ENCODE assay signal across 25 cellular contexts in the genomic region with DNA sequence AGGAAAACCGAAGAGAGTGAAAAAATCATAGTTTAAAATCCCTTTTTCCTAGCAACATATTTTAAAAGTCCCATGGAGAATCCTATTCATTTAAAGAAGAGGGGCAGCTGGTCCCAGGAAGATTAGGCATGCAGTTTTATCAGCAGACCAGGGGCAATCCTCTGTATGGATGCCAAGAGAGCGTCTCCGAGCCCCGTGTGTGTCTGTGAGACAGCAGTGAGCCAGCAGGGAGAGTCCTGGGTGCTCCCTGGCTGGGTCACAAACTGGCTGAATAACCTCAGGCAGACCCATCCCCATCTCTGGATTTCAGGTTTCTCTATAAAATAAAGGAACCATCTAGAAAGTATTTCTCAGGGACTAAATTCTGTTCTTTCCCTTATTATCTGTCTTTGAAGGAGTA.
"Had no signal": no experiment of that assay in that cellular context is flagged by ENCODE, and none has a peak within 500 bp of the region (broad histone marks: within the 10 kb centered on the region; RNA-seq: fewer than 3 reads in every experiment).

No MANE protein-coding gene starts in this region.

- H3K27me3 ChIP-seq: brain microvascular endothelial cell, colonic mucosa, esophagus squamous epithelium, gastroesophageal sphincter had no signal

- H3K4me3 Mint-ChIP-seq: activated CD4-positive, alpha-beta memory T cell treated with anti-CD3 and anti-CD28 coated beads, Interleukin-2, amount 10 ng/mL, durations not matched to agents 7 days and 5 days; activated CD4-positive, alpha-beta T cell treated with anti-CD3 and anti-CD28 coated beads, Interleukin-2, amount 10 ng/mL, durations not matched to agents 7 days and 5 days; activated naive CD8-positive, alpha-beta T cell; activated T-cell treated with anti-CD3 and anti-CD28 coated beads, Interleukin-2, amount 50 U/mL, for 24 hours; activated T-cell treated with anti-CD3 and anti-CD28 coated beads, Interleukin-2, amount 50 U/mL, for 72 hours had no signal

- H3K36me3 ChIP-seq: brain microvascular endothelial cell, colonic mucosa, esophagus squamous epithelium, gastroesophageal sphincter had no signal

- H3K27ac Mint-ChIP-seq: activated CD4-positive, alpha-beta memory T cell treated with anti-CD3 and anti-CD28 coated beads, Interleukin-2, amount 10 ng/mL, durations not matched to agents 7 days and 5 days; activated CD4-positive, alpha-beta T cell treated with anti-CD3 and anti-CD28 coated beads, Interleukin-2, amount 10 ng/mL, durations not matched to agents 7 days and 5 days; activated naive CD8-positive, alpha-beta T cell; activated T-cell treated with anti-CD3 and anti-CD28 coated beads, Interleukin-2, amount 50 U/mL, for 24 hours; activated T-cell treated with anti-CD3 and anti-CD28 coated beads, Interleukin-2, amount 50 U/mL, for 72 hours had no signal

- H3K27ac ChIP-seq: brain microvascular endothelial cell, colonic mucosa, epithelial cell of prostate, esophagus squamous epithelium, gastroesophageal sphincter had no signal

- H3K9me3 Mint-ChIP-seq: activated CD4-positive, alpha-beta memory T cell treated with anti-CD3 and anti-CD28 coated beads, Interleukin-2, amount 10 ng/mL, durations not matched to agents 7 days and 5 days had no signal

- DNase-seq: activated CD4-positive, alpha-beta memory T cell treated with anti-CD3 and anti-CD28 coated beads, Interleukin-2, amount 10 ng/mL, durations not matched to agents 7 days and 5 days; activated CD4-positive, alpha-beta T cell treated with anti-CD3 and anti-CD28 coated beads for 1 hour; activated CD4-positive, alpha-beta T cell treated with anti-CD3 and anti-CD28 coated beads for 4 hours; activated CD4-positive, alpha-beta T cell treated with anti-CD3 and anti-CD28 coated beads, Interleukin-2, amount 10 ng/mL, durations not matched to agents 7 days and 5 days; activated CD4-positive, alpha-beta T cell treated with anti-CD3 and anti-CD28 coated beads, Interleukin-2, amount 50 U/mL, for 4 hours; activated CD8-positive, alpha-beta memory T cell treated with anti-CD3 and anti-CD28 coated beads, Interleukin-2, amount 50 U/mL, for 48 hours; activated effector memory CD4-positive, alpha-beta T cell treated with Interleukin-2 at 50 U/mL for 16 hours; activated gamma-delta T cell treated with Interleukin-2 at 50 U/mL for 16 hours; activated naive CD4-positive, alpha-beta T cell treated with anti-CD3 and anti-CD28 coated beads, Interleukin-2, amount 50 U/mL, for 16 hours; activated naive CD4-positive, alpha-beta T cell treated with Interleukin-2 at 50 U/mL for 16 hours; activated T-cell treated with anti-CD3 and anti-CD28 coated beads for 4 hours; activated T-cell treated with anti-CD3 and anti-CD28 coated beads, Interleukin-2, amount 50 U/mL, for 24 hours; activated T-cell treated with anti-CD3 and anti-CD28 coated beads, Interleukin-2, amount 50 U/mL, for 72 hours; amniotic stem cell; anterior cingulate cortex; brain microvascular endothelial cell; caudate nucleus; colonic mucosa; effector CD8-positive, alpha-beta T cell; esophagus squamous epithelium; foreskin melanocyte; T-helper 2 cell had no signal

- H3K27me3 Mint-ChIP-seq: activated CD4-positive, alpha-beta memory T cell treated with anti-CD3 and anti-CD28 coated beads, Interleukin-2, amount 10 ng/mL, durations not matched to agents 7 days and 5 days; activated CD4-positive, alpha-beta T cell treated with anti-CD3 and anti-CD28 coated beads, Interleukin-2, amount 10 ng/mL, durations not matched to agents 7 days and 5 days; activated naive CD8-positive, alpha-beta T cell; activated T-cell treated with anti-CD3 and anti-CD28 coated beads, Interleukin-2, amount 50 U/mL, for 24 hours had no signal

- ATAC-seq: activated T-cell treated with anti-CD3 and anti-CD28 coated beads, Interleukin-2, amount 50 U/mL, for 72 hours; gastroesophageal sphincter had no signal

- H3K4me3 ChIP-seq: colonic mucosa, esophagus squamous epithelium, gastroesophageal sphincter had no signal

- H3K9me3 ChIP-seq: colonic mucosa, esophagus squamous epithelium, gastroesophageal sphincter had no signal

- H3K4me1 ChIP-seq: colonic mucosa, esophagus squamous epithelium, gastroesophageal sphincter had no signal
